21 cellular contexts compared by ENCODE assay signal in the genomic region with DNA sequence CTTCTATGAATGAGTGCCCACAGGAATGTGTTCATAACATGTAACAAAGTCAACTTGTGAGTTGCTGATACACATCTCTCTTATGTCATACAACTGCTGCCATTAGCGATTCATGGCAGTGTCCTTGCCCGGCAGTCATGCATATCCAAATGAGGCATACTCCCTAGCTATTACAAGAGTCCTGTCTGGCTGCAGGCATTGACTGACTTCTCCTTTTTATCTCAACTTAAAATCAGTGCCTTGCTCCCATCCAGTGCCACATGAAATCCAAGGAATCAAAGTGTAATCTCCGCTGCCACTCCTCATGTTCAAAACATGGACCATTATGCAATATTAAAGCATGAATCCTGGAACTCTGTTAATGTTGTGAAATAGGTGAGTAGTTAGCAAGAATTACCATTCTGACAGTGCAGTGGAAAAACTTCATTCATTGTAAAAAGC.
A peak's percentile ranks its signal among the peaks of the same experiment; 100 is the strongest.
DNase-seq lines count a peak whose midpoint lies in the region; ATAC-seq, FAIRE-seq and TF ChIP-seq lines count a peak whose summit lies in the region.
"Had no signal": no experiment of that assay in that cellular context is flagged by ENCODE, and none has a peak within 500 bp of the region (broad histone marks: within the 10 kb centered on the region; RNA-seq: fewer than 3 reads in every experiment).

No MANE protein-coding gene starts in this region.

- H3K4me1 Mint-ChIP-seq in activated T-cell treated with anti-CD3 and anti-CD28 coated beads, Interleukin-2, amount 50 U/mL, for 4 hours (ENCODE audit: low read depth), result no peaks in the 10 kb centered on the region

- H3F3A ChIP-seq in GM23248 (ENCODE audit: insufficient read depth), result no peaks in the 10 kb centered on the region

- H3K27me3 Mint-ChIP-seq in activated T-cell treated with anti-CD3 and anti-CD28 coated beads, Interleukin-2, amount 50 U/mL, for 4 hours (ENCODE audit: low read depth), result no peaks in the 10 kb centered on the region

- H4K20me1 ChIP-seq in GM23248 (ENCODE audit: insufficient read depth) (no peaks in the 10 kb centered on the region), K562 (replicated peaks; ENCODE audit: control insufficient read depth, insufficient read depth, low read length) (no peaks in the 10 kb centered on the region)

- TF ChIP-seq EP300 in K562 (IDR thresholded peaks at IDR 0.05; ENCODE audit: low read length), result no peak

- TF ChIP-seq RAD21 in K562 (CRISPR knock-in tag; conservative IDR thresholded peaks at IDR 0.05 in 1 of 2, IDR thresholded peaks at IDR 0.05 in 1 of 2), result no peak

- H3K4me3 ChIP-seq in GM23248 (no peak overlapping the region), K562 (no peak overlapping the region)
- H3K4me3 ChIP-seq: A549, coronary artery, HAP-1, lung, tibial nerve had no signal

- no peak overlapping the region for H3K4me3 Mint-ChIP-seq in activated T-cell treated with anti-CD3 and anti-CD28 coated beads, Interleukin-2, amount 50 U/mL, for 4 hours
- H3K4me3 Mint-ChIP-seq: neural crest cell had no signal

- TF ChIP-seq CTCF in K562 (IDR thresholded peaks at IDR 0.05 in 2 of 3, conservative IDR thresholded peaks at IDR 0.05 in 1 of 3; ENCODE audit: insufficient read depth in 2 of 3, low read depth in 1 of 3, low read length in 3 of 3), result no peak

- H3K4me1 ChIP-seq in GM23248 (ENCODE audit: insufficient read depth), result no peaks in the 10 kb centered on the region; the same call in 1 of the 2 replicates
- no peaks in the 10 kb centered on the region for H3K4me1 ChIP-seq in K562 (replicated peaks in 1 of 2; ENCODE audit: control insufficient read depth in 2 of 2, insufficient read depth in 2 of 2, low read length in 2 of 2)
- H3K4me1 ChIP-seq: A549, Caco-2, HAP-1 had no signal

- H3K36me3 ChIP-seq in GM23248 (ENCODE audit: low read depth) (no peaks in the 10 kb centered on the region), K562 (ENCODE audit: control insufficient read depth, insufficient read depth, low read length) (no peaks in the 10 kb centered on the region)
- H3K36me3 ChIP-seq: HAP-1, tibial nerve had no signal

- H3K9me3 ChIP-seq in GM23248 (ENCODE audit: low read depth) (no peaks in the 10 kb centered on the region), K562 (replicated peaks; ENCODE audit: control insufficient read depth, insufficient read depth, low read depth, low read length) (no peaks in the 10 kb centered on the region)
- H3K9me3 ChIP-seq: A549, Caco-2, HAP-1, tibial nerve had no signal

- H3K27me3 ChIP-seq in GM23248 (replicated peaks; ENCODE audit: insufficient read depth) (no peaks in the 10 kb centered on the region), K562 (ENCODE audit: control insufficient read depth in 2 of 2, insufficient read depth in 2 of 2, low read length in 2 of 2) (no peaks in the 10 kb centered on the region)
- H3K27me3 ChIP-seq: tibial nerve had no signal

- H3K9ac ChIP-seq in GM23248 (no peak overlapping the region), K562 (ENCODE audit: insufficient read depth in 1 of 2, low read depth in 2 of 2, low read length in 2 of 2) (no peak overlapping the region)

- H3K27ac ChIP-seq in GM23248 (no peak overlapping the region), K562 (ENCODE audit: extremely low read depth, low read depth, low read length) (no peak overlapping the region)
- H3K27ac ChIP-seq: A549, coronary artery, tibial nerve had no signal

- intact Hi-C loops in K562 (cut with micrococcal nuclease), result loop anchor here (5.0 kb wide), 1 partner anchor 208 kb away; no protein-coding TSS in a partner anchor

- POLR2A ChIA-PET in K562 (lab: Yijun Ruan, JAX), result no interaction called here

- in situ Hi-C loops in ACHN (cut with HindIII; ENCODE audit: low pct_ligation_motif_present, low pct_unique_long_range_greater_than_20kb, low sequenced_read_pairs), result no loop called here
- in situ Hi-C loops in GM23248 (cut with MboI), result no loop called here
- in situ Hi-C loops in K562 (cut with MboI), result no loop called here

- H3K4me2 ChIP-seq in GM23248 (ENCODE audit: unreplicated experiment) (no peak overlapping the region), K562 (ENCODE audit: insufficient read depth, low read length) (no peak overlapping the region)
- H3K4me2 ChIP-seq: A549 had no signal

- H3K79me2 ChIP-seq in GM23248 (ENCODE audit: insufficient read depth) (no peaks in the 10 kb centered on the region), K562 (ENCODE audit: control insufficient read depth, insufficient read depth, low read length) (no peaks in the 10 kb centered on the region)

- no peak overlapping the region for H2AFZ ChIP-seq in GM23248
- H2AFZ ChIP-seq in K562 (ENCODE audit: low read depth, low read length), result no peak overlapping the region

- no peaks in the 10 kb centered on the region for H3K9me2 ChIP-seq in GM23248 (ENCODE audit: insufficient read depth)

- no peaks in the 10 kb centered on the region for H3K9me1 ChIP-seq in K562 (ENCODE audit: control insufficient read depth, insufficient read depth, low read length)

- 88 to 95% methylated on average over 3 of the region's 3 CpGs for WGBS in GM23248 (ENCODE audit: low coverage in 1 of 2, low lambda C conversion rate in 2 of 2, missing lambda C conversion rate in 2 of 2), 2 experiments
- 77% methylated on average over 3 of the region's 3 CpGs for WGBS in K562 (ENCODE audit: insufficient coverage, low coverage, missing lambda C conversion rate)

- DNase-seq in ACHN, result peak; percentile 0
- peak; percentile 33 for DNase-seq in GM23248
- DNase-seq in K562 (ENCODE audit: extremely low read depth in 1 of 4, low spot score in 3 of 4), result no peak
- DNase-seq in kidney glomerular epithelial cell (lab: John Stamatoyannopoulos, UW), result peak; percentile 26
- no peak for DNase-seq in SW480 (ENCODE audit: low spot score)
- no peak for DNase-seq in NCI-H1694 treated with DMSO at 0.1 percent for 48 hours (lab: John Stamatoyannopoulos, UW)
- DNase-seq in activated T-cell treated with anti-CD3 and anti-CD28 coated beads, Interleukin-2, amount 50 U/mL, for 4 hours, result no peak
- DNase-seq: activated CD4-positive, alpha-beta T cell treated with anti-CD3 and anti-CD28 coated beads, Interleukin-2, amount 50 U/mL, for 48 hours; amygdala; Caco-2; NCI-H1436; OCI-M1; retina; stimulated activated CD4-positive, alpha-beta T cell treated with anti-CD3 and anti-CD28 coated beads, Interleukin-2, amount 100 ng/mL, for 48 hours had no signal

- H3K36me3 Mint-ChIP-seq in activated T-cell treated with anti-CD3 and anti-CD28 coated beads, Interleukin-2, amount 50 U/mL, for 4 hours (ENCODE audit: insufficient read depth), result no peaks in the 10 kb centered on the region

- CTCF ChIA-PET in K562 (lab: Yijun Ruan, JAX; ENCODE audit: low intra/inter-chr PET ratio), result no interaction called here

- no peaks in the 10 kb centered on the region for H3K9me3 Mint-ChIP-seq in activated T-cell treated with anti-CD3 and anti-CD28 coated beads, Interleukin-2, amount 50 U/mL, for 4 hours

- no peak for TF ChIP-seq POLR2A in K562 (conservative IDR thresholded peaks at IDR 0.05)

- no TSS peak for BruUV-seq in K562 (replicated peaks; lab: Mats Ljungman, UMichigan)

- FAIRE-seq in K562 (lab: Jason Lieb, UNC), result no peak
- FAIRE-seq: A549 had no signal

- no peak for ATAC-seq in K562
- no peak for ATAC-seq in GM18517 (IDR thresholded peaks at IDR 0.05; ENCODE audit: unreplicated experiment)
- no peak for ATAC-seq in activated T-cell treated with anti-CD3 and anti-CD28 coated beads, Interleukin-2, amount 50 U/mL, for 4 hours
- ATAC-seq: A549 had no signal

TF ChIP-seq in K562, 482 proteins besides CTCF, POLR2A, EP300 and RAD21 (continues in another document):
- peak; percentile 23; the same call in 1 of the 2 replicates for TF ChIP-seq CEBPB (tag; IDR thresholded peaks at IDR 0.05)
- TF ChIP-seq, protein P1, sequence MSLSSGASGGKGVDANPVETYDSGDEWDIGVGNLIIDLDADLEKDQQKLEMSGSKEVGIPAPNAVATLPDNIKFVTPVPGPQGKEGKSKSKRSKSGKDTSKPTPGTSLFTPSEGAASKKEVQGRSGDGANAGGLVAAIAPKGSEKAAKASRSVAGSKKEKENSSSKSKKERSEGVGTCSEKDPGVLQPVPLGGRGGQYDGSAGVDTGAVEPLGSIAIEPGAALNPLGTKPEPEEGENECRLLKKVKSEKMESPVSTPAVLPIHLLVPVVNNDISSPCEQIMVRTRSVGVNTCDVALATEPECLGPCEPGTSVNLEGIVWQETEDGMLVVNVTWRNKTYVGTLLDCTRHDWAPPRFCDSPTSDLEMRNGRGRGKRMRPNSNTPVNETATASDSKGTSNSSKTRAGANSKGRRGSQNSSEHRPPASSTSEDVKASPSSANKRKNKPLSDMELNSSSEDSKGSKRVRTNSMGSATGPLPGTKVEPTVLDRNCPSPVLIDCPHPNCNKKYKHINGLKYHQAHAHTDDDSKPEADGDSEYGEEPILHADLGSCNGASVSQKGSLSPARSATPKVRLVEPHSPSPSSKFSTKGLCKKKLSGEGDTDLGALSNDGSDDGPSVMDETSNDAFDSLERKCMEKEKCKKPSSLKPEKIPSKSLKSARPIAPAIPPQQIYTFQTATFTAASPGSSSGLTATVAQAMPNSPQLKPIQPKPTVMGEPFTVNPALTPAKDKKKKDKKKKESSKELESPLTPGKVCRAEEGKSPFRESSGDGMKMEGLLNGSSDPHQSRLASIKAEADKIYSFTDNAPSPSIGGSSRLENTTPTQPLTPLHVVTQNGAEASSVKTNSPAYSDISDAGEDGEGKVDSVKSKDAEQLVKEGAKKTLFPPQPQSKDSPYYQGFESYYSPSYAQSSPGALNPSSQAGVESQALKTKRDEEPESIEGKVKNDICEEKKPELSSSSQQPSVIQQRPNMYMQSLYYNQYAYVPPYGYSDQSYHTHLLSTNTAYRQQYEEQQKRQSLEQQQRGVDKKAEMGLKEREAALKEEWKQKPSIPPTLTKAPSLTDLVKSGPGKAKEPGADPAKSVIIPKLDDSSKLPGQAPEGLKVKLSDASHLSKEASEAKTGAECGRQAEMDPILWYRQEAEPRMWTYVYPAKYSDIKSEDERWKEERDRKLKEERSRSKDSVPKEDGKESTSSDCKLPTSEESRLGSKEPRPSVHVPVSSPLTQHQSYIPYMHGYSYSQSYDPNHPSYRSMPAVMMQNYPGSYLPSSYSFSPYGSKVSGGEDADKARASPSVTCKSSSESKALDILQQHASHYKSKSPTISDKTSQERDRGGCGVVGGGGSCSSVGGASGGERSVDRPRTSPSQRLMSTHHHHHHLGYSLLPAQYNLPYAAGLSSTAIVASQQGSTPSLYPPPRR (CRISPR knock-in tag; IDR thresholded peaks at IDR 0.05; ENCODE audit: borderline replicate concordance), result no peak
- TF ChIP-seq CBX3 (IDR thresholded peaks at IDR 0.05; ENCODE audit: borderline replicate concordance in 1 of 2, low read length in 2 of 2), result no peak
- TF ChIP-seq ZNF584 (CRISPR knock-in tag; IDR thresholded peaks at IDR 0.05; ENCODE audit: low read depth), result no peak
- no peak for TF ChIP-seq KLF10 (CRISPR knock-in tag; IDR thresholded peaks at IDR 0.05)

Comparison
In these comparisons a context has a peak if more than half of its experiments do, and no peak if none do; other contexts are left out.
1. DNase-seq: peak in ACHN (single experiment), GM23248 (single experiment) and kidney glomerular epithelial cell (single experiment); none in K562 (0 of 4), SW480 (single experiment), NCI-H1694 treated with DMSO at 0.1 percent for 48 hours (single experiment) and activated T-cell treated with anti-CD3 and anti-CD28 coated beads, Interleukin-2, amount 50 U/mL, for 4 hours (single experiment).